In the genomic region with DNA sequence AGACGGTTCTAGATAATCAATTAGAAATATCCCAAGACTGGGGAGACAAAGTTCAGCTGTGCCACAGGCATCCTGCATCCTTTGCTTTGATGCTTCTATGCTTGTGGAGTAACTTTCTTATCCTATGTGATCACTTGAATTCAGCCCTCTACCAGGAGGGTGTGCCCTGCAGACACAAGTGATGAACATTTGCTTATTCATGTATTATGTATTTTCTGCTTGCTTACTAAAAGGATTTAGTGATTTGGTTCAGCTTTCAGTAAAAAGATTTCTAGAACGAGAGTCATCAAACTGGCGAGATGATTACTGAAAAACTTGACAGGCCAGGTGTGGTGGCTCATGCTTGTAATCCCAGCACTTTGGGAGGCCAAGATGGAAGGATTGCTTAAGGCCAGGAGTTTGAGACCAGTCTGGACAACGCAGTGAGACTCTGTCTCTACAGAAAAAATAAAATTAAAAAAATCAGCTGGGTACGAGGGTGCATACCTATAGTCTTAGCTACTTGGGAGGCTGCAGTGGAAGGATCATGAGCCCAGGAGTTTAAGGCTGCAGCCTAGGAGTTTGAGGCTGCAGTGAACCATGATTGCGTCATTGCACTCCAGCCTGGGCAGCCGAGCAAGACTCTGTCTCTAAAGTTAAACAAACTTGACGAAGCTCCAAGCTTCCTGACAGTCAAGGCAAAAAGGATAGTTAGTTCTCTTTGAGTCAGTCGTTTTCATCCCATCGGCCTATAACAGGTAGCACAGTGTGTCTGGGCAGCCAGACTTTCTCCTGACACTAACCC, we compare ENCODE assay signal across 16 cellular contexts. TPM values are rescaled to one million over a fixed set of nuclear protein-coding genes. Genes with fewer than 3 reads are reported as not detected.
DNase-seq lines count a peak whose midpoint lies in the region; ATAC-seq and TF ChIP-seq lines count a peak whose summit lies in the region.
"Had no signal": no experiment of that assay in that cellular context is flagged by ENCODE, and none has a peak within 500 bp of the region (broad histone marks: within the 10 kb centered on the region; RNA-seq: fewer than 3 reads in every experiment).

No MANE protein-coding gene starts in this region.

- no peaks in the 10 kb centered on the region for H3K36me3 Mint-ChIP-seq in MCF 10A (ENCODE audit: insufficient read depth, unreplicated experiment)

- H2AFZ ChIP-seq in PC-3 (ENCODE audit: low read length) = no peak overlapping the region
- H2AFZ ChIP-seq: parathyroid adenoma had no signal

- TF ChIP-seq CTCF in breast epithelium (IDR thresholded peaks at IDR 0.05) (no peak), MCF 10A (IDR thresholded peaks at IDR 0.05; ENCODE audit: unreplicated experiment) (no peak), PC-3 (conservative IDR thresholded peaks at IDR 0.05; ENCODE audit: low read depth, low read length) (0 out of 2 replicates have a peak, but pooled peaks have one; percentile 10), thyroid gland (IDR thresholded peaks at IDR 0.05) (no peak)

- no peak for ATAC-seq in PC-3
- ATAC-seq in esophagus mucosa = peak; percentile 59
- no peak for ATAC-seq in HG03108 (IDR thresholded peaks at IDR 0.05; ENCODE audit: unreplicated experiment)
- ATAC-seq in HG03159 (IDR thresholded peaks at IDR 0.05; ENCODE audit: unreplicated experiment) = no peak
- ATAC-seq: body of pancreas had no signal

- no peaks in the 10 kb centered on the region for H3K9me3 ChIP-seq in breast epithelium
- H3K9me3 ChIP-seq in PC-3 (ENCODE audit: low read length) = no peaks in the 10 kb centered on the region
- H3K9me3 ChIP-seq in thyroid gland = no peaks in the 10 kb centered on the region
- H3K9me3 ChIP-seq: body of pancreas, tibial artery had no signal

- no peak overlapping the region for H3K4me3 Mint-ChIP-seq in MCF 10A (ENCODE audit: unreplicated experiment)

- H3K27me3 ChIP-seq in breast epithelium (no peaks in the 10 kb centered on the region), PC-3 (ENCODE audit: low read length) (no peaks in the 10 kb centered on the region), thyroid gland (no peaks in the 10 kb centered on the region)
- H3K27me3 ChIP-seq: body of pancreas, tibial artery had no signal

- no peaks in the 10 kb centered on the region for H3K27me3 Mint-ChIP-seq in MCF 10A (ENCODE audit: insufficient read depth, unreplicated experiment)

- no peak overlapping the region for H3K27ac Mint-ChIP-seq in MCF 10A (ENCODE audit: low read depth, unreplicated experiment)
- H3K27ac Mint-ChIP-seq: activated T-helper 1 cell treated with anti-CD3 and anti-CD28 coated beads, Interleukin-12 subunit alpha, Interleukin-12 subunit beta, Interleukin-2, Interleukin-4 antibody, amounts not matched to agents 30 ng/mL and 10 ng/mL and 1 ng/mL, durations not matched to agents 14 hours and 24 hours and 36 hours had no signal

- no peaks in the 10 kb centered on the region for H3K36me3 ChIP-seq in breast epithelium
- 0 out of 2 replicates have a peak, but pooled peaks cover 5% of the 10 kb centered on the region for H3K36me3 ChIP-seq in PC-3 (ENCODE audit: low read depth, low read length)
- H3K36me3 ChIP-seq in thyroid gland = no peaks in the 10 kb centered on the region
- H3K36me3 ChIP-seq: tibial artery had no signal

- H3K4me1 Mint-ChIP-seq in MCF 10A (ENCODE audit: insufficient read depth, unreplicated experiment) = peaks cover 70% of the 10 kb centered on the region

- no peaks in the 10 kb centered on the region for H3K9me3 Mint-ChIP-seq in MCF 10A (ENCODE audit: unreplicated experiment)
- H3K9me3 Mint-ChIP-seq: activated T-helper 1 cell treated with anti-CD3 and anti-CD28 coated beads, Interleukin-12 subunit alpha, Interleukin-12 subunit beta, Interleukin-2, Interleukin-4 antibody, amounts not matched to agents 30 ng/mL and 10 ng/mL and 1 ng/mL, durations not matched to agents 14 hours and 24 hours and 36 hours had no signal

- H3K9ac ChIP-seq in PC-3 (ENCODE audit: low read length) = no peak overlapping the region; the same call in 1 of the 2 replicates
- H3K9ac ChIP-seq: parathyroid adenoma had no signal

- CTCF ChIA-PET in MCF 10A (lab: Yijun Ruan, JAX) = interaction anchor here (0.7 to 2.3 kb wide), 5 partner anchors 11 to 132 kb away, joined by 3 to 23 read pairs (median 4); no protein-coding TSS in a partner anchor
- CTCF ChIA-PET in PC-3 (lab: Charles Lee) = no interaction called here

- peak overlapping the region; percentile 79 for H3K4me2 ChIP-seq in PC-3 (ENCODE audit: low read length)

- H3K79me2 ChIP-seq in PC-3 (ENCODE audit: low read length) = peaks cover 92% of the 10 kb centered on the region
- H3K79me2 ChIP-seq: parathyroid adenoma had no signal

- H3K4me1 ChIP-seq in breast epithelium = peaks cover 4 to 46% of the 10 kb centered on the region in 2 donors
- H3K4me1 ChIP-seq in PC-3 (ENCODE audit: insufficient read depth, low read length) = peaks cover 99% of the 10 kb centered on the region
- H3K4me1 ChIP-seq in thyroid gland = peaks cover 7 to 50% of the 10 kb centered on the region in 2 donors

- H3K9me2 ChIP-seq in PC-3 (replicated peaks; ENCODE audit: low read length) = no peaks in the 10 kb centered on the region

- H4K20me1 ChIP-seq in PC-3 (ENCODE audit: low read length) = peaks cover 8% of the 10 kb centered on the region; the same call in 1 of the 2 replicates

- 63 to 73% methylated on average over 10 of the region's 10 CpGs for WGBS in thyroid gland, 2 donors

- TF ChIP-seq POLR2A in breast epithelium (IDR thresholded peaks at IDR 0.05) (no peak), thyroid gland (IDR thresholded peaks at IDR 0.05) (no peak)

- intact Hi-C loops in breast epithelium (cut with DNase I; ENCODE audit: low total_unique reads) (no loop called here), MCF 10A (cut with micrococcal nuclease) (no loop called here), PC-3 (cut with micrococcal nuclease) (no loop called here), thyroid gland (cut with DNase I) (no loop called here)

- no peak for DNase-seq in breast epithelium (ENCODE audit: low spot score in 2 of 2)
- no peak for DNase-seq in MCF 10A (ENCODE audit: unreplicated experiment)
- DNase-seq in PC-3 = peak; percentile 53
- DNase-seq in thyroid gland = peak; percentile 52 to 63
- no peak for DNase-seq in COLO829 (ENCODE audit: low spot score)
- DNase-seq: body of pancreas; effector memory CD4-positive, alpha-beta T cell; EL; NCI-H1092 treated with DMSO at 0.1 percent for 48 hours; NCI-H345; tibial artery had no signal

- no peak overlapping the region for H3K4me3 ChIP-seq in breast epithelium
- H3K4me3 ChIP-seq in PC-3 (ENCODE audit: low read length) = no peak overlapping the region; the same call in 1 of the 2 replicates
- no peak overlapping the region for H3K4me3 ChIP-seq in thyroid gland (replicated peaks in 1 of 3)
- H3K4me3 ChIP-seq: body of pancreas, tibial artery had no signal

- BruUV-seq in MCF 10A (replicated peaks; lab: Mats Ljungman, UMichigan) (no TSS peak), PC-3 (replicated peaks; lab: Mats Ljungman, UMichigan) (no TSS peak)

- peak overlapping the region; percentile 92 to 93 for H3K27ac ChIP-seq in breast epithelium
- H3K27ac ChIP-seq in PC-3 (ENCODE audit: low read length) = peak overlapping the region; percentile 99
- peak overlapping the region in 2 of 3 donors; percentile 5 to 35 for H3K27ac ChIP-seq in thyroid gland
- H3K27ac ChIP-seq: body of pancreas, parathyroid adenoma had no signal

- H3F3A ChIP-seq in PC-3 (ENCODE audit: low read length, unreplicated experiment) = peaks cover 35% of the 10 kb centered on the region

- POLR2A ChIA-PET in MCF 10A (lab: Yijun Ruan, JAX) (interaction anchor here (0.6 to 1.6 kb wide), 4 partner anchors 12 to 128 kb away, joined by 3 to 7 read pairs (median 5); no protein-coding TSS in a partner anchor), PC-3 (lab: Charles Lee; ENCODE audit: unreplicated experiment) (no interaction called here)

RNA-seq across cellular contexts. Expression of a gene that starts 13.3 kb away (rescaled TPM):
- total RNA-seq in breast epithelium (10 to 100 TPM in 2 of 3 donors, 1 to 10 TPM in 1; 9.8 to 39.2 (median 19.9) TPM), MCF 10A (2022) (40.4 and 47.8 TPM in 2 replicates), PC-3 (2014; rRNA removed) (43.8 and 55.2 TPM in 2 replicates), esophagus mucosa (37.4 TPM), thyroid gland (10 to 100 TPM in 3 of 4 donors, 1 to 10 TPM in 1; 6.7 to 47.8 (median 26.9) TPM)

Comparison
In these comparisons a context has a peak if more than half of its experiments do, and no peak if none do; other contexts are left out.
1. DNase-seq: peak in PC-3 (single experiment) and thyroid gland (2 of 2); none in breast epithelium (0 of 2), MCF 10A (single experiment) and COLO829 (single experiment).
2. H3K27ac ChIP-seq: peak in every context shown above with its lines; median percentile 99 in PC-3; 92 in breast epithelium; 20 in thyroid gland.